1 cellular context compared by ENCODE assay signal in the genomic region with DNA sequence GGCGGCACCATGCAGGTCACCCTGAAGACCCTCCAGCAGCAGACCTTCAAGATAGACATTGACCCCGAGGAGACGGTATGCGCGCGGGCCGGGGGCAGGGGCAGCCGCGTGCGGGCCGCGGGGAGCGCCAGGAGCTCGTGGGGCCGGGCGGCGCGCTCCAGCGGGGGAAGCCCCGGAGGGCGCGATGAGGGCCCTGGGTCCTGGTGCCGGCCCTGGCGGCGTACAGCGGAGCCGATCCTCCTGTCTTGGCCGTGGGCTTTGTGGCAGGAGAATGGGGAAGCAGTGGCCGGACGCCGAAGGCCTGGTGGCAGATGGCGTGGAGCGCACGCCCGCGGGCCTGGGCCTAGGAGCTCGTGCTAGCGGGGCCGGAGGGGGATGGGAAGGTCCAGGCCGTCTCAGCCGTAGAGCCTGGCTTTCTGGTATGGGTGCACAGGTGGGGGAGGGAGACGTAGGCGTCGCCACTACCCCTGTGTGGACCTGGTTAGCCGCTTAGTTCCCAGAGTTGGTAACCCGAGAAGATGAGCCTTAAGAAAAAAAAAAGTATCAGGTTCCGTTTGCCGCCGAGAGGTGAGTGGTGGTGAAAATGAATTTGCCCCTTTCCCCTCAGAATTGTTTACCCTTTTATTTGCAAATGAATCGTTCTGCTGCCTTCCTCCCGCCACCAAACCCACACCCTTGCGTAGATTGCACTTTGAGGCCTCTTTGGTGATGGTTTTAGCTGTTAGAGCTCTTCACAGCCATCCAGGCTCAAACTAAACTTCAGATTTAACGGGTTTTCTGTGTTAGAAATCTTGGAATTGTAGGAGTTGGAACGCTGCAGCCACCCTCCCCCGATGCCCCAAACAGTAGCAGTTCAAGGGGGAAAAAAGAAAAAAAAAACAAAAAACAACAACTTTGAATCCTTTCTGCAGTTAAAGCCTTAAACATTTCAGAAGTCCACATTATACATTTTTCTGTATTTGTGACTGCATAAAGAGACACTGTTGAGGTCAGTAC.
TF ChIP-seq lines count a peak whose summit lies in the region.

No MANE protein-coding gene starts in this region.

TF ChIP-seq in HepG2, 621 proteins besides CTCF, POLR2A, EP300 and RAD21 (continued from another document and continues in another):
- peak; percentile 76; the same call in 1 of the 2 replicates for TF ChIP-seq ZNF558 (CRISPR knock-in tag; IDR thresholded peaks at IDR 0.05; ENCODE audit: borderline replicate concordance)
- TF ChIP-seq, protein P1, sequence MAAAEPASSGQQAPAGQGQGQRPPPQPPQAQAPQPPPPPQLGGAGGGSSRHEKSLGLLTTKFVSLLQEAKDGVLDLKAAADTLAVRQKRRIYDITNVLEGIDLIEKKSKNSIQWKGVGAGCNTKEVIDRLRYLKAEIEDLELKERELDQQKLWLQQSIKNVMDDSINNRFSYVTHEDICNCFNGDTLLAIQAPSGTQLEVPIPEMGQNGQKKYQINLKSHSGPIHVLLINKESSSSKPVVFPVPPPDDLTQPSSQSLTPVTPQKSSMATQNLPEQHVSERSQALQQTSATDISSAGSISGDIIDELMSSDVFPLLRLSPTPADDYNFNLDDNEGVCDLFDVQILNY (CRISPR knock-in tag; conservative IDR thresholded peaks at IDR 0.05) = peak; percentile 56; the same call in 1 of the 2 replicates
- 0 out of 2 replicates have a peak, but pooled peaks have one; percentile 5 for TF ChIP-seq BHLHE40 (IDR thresholded peaks at IDR 0.05; ENCODE audit: low read length)
- no peak for TF ChIP-seq SKI (IDR thresholded peaks at IDR 0.05; ENCODE audit: partially characterized antibody)
- TF ChIP-seq POLR2AphosphoS2 (IDR thresholded peaks at IDR 0.05; ENCODE audit: low read depth, low read length) = no peak
- TF ChIP-seq SIN3B (IDR thresholded peaks at IDR 0.05; ENCODE audit: low read length) = no peak
- no peak for TF ChIP-seq JDP2 (CRISPR knock-in tag; IDR thresholded peaks at IDR 0.05; ENCODE audit: borderline replicate concordance)
- TF ChIP-seq MZF1 (CRISPR knock-in tag; IDR thresholded peaks at IDR 0.05; ENCODE audit: borderline replicate concordance) = no peak
- TF ChIP-seq ZMYM4 (CRISPR knock-in tag; IDR thresholded peaks at IDR 0.05) = no peak; the same call in 1 of the 2 replicates
- no peak; the same call in 1 of the 2 replicates for TF ChIP-seq NFKB2 (CRISPR knock-in tag; IDR thresholded peaks at IDR 0.05; ENCODE audit: borderline replicate concordance)
- no peak for TF ChIP-seq ZNF883 (CRISPR knock-in tag; IDR thresholded peaks at IDR 0.05; ENCODE audit: not compliant biosample characterization)
- TF ChIP-seq ZNF703 (CRISPR knock-in tag; IDR thresholded peaks at IDR 0.05; ENCODE audit: borderline replicate concordance) = no peak
- no peak; the same call in 1 of the 2 replicates for TF ChIP-seq BCL6 (CRISPR knock-in tag; IDR thresholded peaks at IDR 0.05)
- TF ChIP-seq ELF1 (CRISPR knock-in tag; IDR thresholded peaks at IDR 0.05) = no peak
- TF ChIP-seq, protein P2, sequence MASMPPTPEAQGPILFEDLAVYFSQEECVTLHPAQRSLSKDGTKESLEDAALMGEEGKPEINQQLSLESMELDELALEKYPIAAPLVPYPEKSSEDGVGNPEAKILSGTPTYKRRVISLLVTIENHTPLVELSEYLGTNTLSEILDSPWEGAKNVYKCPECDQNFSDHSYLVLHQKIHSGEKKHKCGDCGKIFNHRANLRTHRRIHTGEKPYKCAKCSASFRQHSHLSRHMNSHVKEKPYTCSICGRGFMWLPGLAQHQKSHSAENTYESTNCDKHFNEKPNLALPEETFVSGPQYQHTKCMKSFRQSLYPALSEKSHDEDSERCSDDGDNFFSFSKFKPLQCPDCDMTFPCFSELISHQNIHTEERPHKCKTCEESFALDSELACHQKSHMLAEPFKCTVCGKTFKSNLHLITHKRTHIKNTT (CRISPR knock-in tag; IDR thresholded peaks at IDR 0.05) = no peak
- TF ChIP-seq CHD4 (IDR thresholded peaks at IDR 0.05; ENCODE audit: borderline replicate concordance, low read length) = no peak
- TF ChIP-seq ZNF792 (CRISPR knock-in tag; IDR thresholded peaks at IDR 0.05) = 0 out of 2 replicates have a peak, but pooled peaks have one; percentile 19
- TF ChIP-seq MATR3 (CRISPR knock-in tag; IDR thresholded peaks at IDR 0.05) = no peak
- TF ChIP-seq, protein P3, sequence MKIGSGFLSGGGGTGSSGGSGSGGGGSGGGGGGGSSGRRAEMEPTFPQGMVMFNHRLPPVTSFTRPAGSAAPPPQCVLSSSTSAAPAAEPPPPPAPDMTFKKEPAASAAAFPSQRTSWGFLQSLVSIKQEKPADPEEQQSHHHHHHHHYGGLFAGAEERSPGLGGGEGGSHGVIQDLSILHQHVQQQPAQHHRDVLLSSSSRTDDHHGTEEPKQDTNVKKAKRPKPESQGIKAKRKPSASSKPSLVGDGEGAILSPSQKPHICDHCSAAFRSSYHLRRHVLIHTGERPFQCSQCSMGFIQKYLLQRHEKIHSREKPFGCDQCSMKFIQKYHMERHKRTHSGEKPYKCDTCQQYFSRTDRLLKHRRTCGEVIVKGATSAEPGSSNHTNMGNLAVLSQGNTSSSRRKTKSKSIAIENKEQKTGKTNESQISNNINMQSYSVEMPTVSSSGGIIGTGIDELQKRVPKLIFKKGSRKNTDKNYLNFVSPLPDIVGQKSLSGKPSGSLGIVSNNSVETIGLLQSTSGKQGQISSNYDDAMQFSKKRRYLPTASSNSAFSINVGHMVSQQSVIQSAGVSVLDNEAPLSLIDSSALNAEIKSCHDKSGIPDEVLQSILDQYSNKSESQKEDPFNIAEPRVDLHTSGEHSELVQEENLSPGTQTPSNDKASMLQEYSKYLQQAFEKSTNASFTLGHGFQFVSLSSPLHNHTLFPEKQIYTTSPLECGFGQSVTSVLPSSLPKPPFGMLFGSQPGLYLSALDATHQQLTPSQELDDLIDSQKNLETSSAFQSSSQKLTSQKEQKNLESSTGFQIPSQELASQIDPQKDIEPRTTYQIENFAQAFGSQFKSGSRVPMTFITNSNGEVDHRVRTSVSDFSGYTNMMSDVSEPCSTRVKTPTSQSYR (CRISPR knock-in tag; IDR thresholded peaks at IDR 0.05; ENCODE audit: borderline replicate concordance) = peak; percentile 89
- peak; percentile 38; the same call in 1 of the 2 replicates for TF ChIP-seq ZNF768 (CRISPR knock-in tag; IDR thresholded peaks at IDR 0.05)
- no peak for TF ChIP-seq ZNF10 (CRISPR knock-in tag; IDR thresholded peaks at IDR 0.05; ENCODE audit: borderline replicate concordance, low read depth)
- no peak for TF ChIP-seq MAZ (IDR thresholded peaks at IDR 0.05; ENCODE audit: borderline replicate concordance, low read depth, low read length)
- 0 out of 2 replicates have a peak, but pooled peaks have one; percentile 2 for TF ChIP-seq MAZ (CRISPR knock-in tag; IDR thresholded peaks at IDR 0.05; ENCODE audit: low read depth)
- no peak for TF ChIP-seq ZNF724P (CRISPR knock-in tag; IDR thresholded peaks at IDR 0.05; ENCODE audit: borderline replicate concordance)
- no peak for TF ChIP-seq RFX5 (IDR thresholded peaks at IDR 0.05; ENCODE audit: low read depth, low read length)
- TF ChIP-seq, protein P4, sequence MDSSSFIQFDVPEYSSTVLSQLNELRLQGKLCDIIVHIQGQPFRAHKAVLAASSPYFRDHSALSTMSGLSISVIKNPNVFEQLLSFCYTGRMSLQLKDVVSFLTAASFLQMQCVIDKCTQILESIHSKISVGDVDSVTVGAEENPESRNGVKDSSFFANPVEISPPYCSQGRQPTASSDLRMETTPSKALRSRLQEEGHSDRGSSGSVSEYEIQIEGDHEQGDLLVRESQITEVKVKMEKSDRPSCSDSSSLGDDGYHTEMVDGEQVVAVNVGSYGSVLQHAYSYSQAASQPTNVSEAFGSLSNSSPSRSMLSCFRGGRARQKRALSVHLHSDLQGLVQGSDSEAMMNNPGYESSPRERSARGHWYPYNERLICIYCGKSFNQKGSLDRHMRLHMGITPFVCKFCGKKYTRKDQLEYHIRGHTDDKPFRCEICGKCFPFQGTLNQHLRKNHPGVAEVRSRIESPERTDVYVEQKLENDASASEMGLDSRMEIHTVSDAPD (CRISPR knock-in tag; IDR thresholded peaks at IDR 0.05) = 0 out of 2 replicates have a peak, but pooled peaks have one; percentile 25
- TF ChIP-seq SMAD9 (CRISPR knock-in tag; IDR thresholded peaks at IDR 0.05) = no peak
- TF ChIP-seq, protein P5, sequence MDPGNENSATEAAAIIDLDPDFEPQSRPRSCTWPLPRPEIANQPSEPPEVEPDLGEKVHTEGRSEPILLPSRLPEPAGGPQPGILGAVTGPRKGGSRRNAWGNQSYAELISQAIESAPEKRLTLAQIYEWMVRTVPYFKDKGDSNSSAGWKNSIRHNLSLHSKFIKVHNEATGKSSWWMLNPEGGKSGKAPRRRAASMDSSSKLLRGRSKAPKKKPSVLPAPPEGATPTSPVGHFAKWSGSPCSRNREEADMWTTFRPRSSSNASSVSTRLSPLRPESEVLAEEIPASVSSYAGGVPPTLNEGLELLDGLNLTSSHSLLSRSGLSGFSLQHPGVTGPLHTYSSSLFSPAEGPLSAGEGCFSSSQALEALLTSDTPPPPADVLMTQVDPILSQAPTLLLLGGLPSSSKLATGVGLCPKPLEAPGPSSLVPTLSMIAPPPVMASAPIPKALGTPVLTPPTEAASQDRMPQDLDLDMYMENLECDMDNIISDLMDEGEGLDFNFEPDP (CRISPR knock-in tag; conservative IDR thresholded peaks at IDR 0.05) = no peak
- no peak for TF ChIP-seq PCBP2 (optimal IDR thresholded peaks at IDR 0.05; ENCODE audit: low read depth, low read length, poor library complexity, severe bottlenecking)
- TF ChIP-seq FOXK1 (CRISPR knock-in tag; IDR thresholded peaks at IDR 0.05; ENCODE audit: borderline replicate concordance, low read depth) = no peak
- no peak for TF ChIP-seq TEAD2 (CRISPR knock-in tag; IDR thresholded peaks at IDR 0.05)
- TF ChIP-seq ZFP41 (CRISPR knock-in tag; IDR thresholded peaks at IDR 0.05; ENCODE audit: borderline replicate concordance) = no peak
- TF ChIP-seq KDM6A (CRISPR knock-in tag; IDR thresholded peaks at IDR 0.05; ENCODE audit: low read depth) = no peak
- no peak for TF ChIP-seq SRSF4 (IDR thresholded peaks at IDR 0.05; ENCODE audit: low read depth, low read length, poor library complexity, severe bottlenecking)
- no peak for TF ChIP-seq SMAD3 (CRISPR knock-in tag; IDR thresholded peaks at IDR 0.05)
- peak; percentile 61; the same call in 1 of the 2 replicates for TF ChIP-seq ZNF879 (CRISPR knock-in tag; IDR thresholded peaks at IDR 0.05)
- TF ChIP-seq ZNF607 (CRISPR knock-in tag; IDR thresholded peaks at IDR 0.05; ENCODE audit: borderline replicate concordance) = peak; percentile 48; the same call in 1 of the 2 replicates
- peak; percentile 19; the same call in 1 of the 2 replicates for TF ChIP-seq PITX1 (CRISPR knock-in tag; IDR thresholded peaks at IDR 0.05)
- no peak for TF ChIP-seq SOX13 (IDR thresholded peaks at IDR 0.05)
- TF ChIP-seq SOX13 (CRISPR knock-in tag; conservative IDR thresholded peaks at IDR 0.05 in 1 of 2, IDR thresholded peaks at IDR 0.05 in 1 of 2) = 0 out of 4 replicates have a peak, but pooled peaks of 1 of the 2 experiments have one; percentile 16
- no peak for TF ChIP-seq ZMYM2 (CRISPR knock-in tag; IDR thresholded peaks at IDR 0.05)
- TF ChIP-seq, protein P6, sequence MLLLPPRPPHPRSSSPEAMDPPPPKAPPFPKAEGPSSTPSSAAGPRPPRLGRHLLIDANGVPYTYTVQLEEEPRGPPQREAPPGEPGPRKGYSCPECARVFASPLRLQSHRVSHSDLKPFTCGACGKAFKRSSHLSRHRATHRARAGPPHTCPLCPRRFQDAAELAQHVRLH (CRISPR knock-in tag; IDR thresholded peaks at IDR 0.05; ENCODE audit: borderline replicate concordance, low read depth) = no peak
- 0 out of 2 replicates have a peak, but pooled peaks have one; percentile 17 for TF ChIP-seq HNF4G (IDR thresholded peaks at IDR 0.05; ENCODE audit: borderline replicate concordance, low read depth, low read length)
- no peak for TF ChIP-seq HNF4G (CRISPR knock-in tag; IDR thresholded peaks at IDR 0.05; ENCODE audit: borderline replicate concordance, low read depth)
- no peak for TF ChIP-seq ZNF124 (CRISPR knock-in tag; IDR thresholded peaks at IDR 0.05)
- no peak; the same call in 1 of the 2 replicates for TF ChIP-seq HCFC1 (IDR thresholded peaks at IDR 0.05; ENCODE audit: low read depth, low read length)
- TF ChIP-seq CCDC6 (CRISPR knock-in tag; IDR thresholded peaks at IDR 0.05) = 0 out of 2 replicates have a peak, but pooled peaks have one; percentile 9
- 0 out of 2 replicates have a peak, but pooled peaks have one; percentile 22 for TF ChIP-seq HNF4A (CRISPR knock-in tag; IDR thresholded peaks at IDR 0.05)
- TF ChIP-seq, protein P7, sequence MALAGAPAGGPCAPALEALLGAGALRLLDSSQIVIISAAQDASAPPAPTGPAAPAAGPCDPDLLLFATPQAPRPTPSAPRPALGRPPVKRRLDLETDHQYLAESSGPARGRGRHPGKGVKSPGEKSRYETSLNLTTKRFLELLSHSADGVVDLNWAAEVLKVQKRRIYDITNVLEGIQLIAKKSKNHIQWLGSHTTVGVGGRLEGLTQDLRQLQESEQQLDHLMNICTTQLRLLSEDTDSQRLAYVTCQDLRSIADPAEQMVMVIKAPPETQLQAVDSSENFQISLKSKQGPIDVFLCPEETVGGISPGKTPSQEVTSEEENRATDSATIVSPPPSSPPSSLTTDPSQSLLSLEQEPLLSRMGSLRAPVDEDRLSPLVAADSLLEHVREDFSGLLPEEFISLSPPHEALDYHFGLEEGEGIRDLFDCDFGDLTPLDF (CRISPR knock-in tag; IDR thresholded peaks at IDR 0.05) = no peak
- 0 out of 2 replicates have a peak, but pooled peaks have one; percentile 51 for TF ChIP-seq SALL2 (CRISPR knock-in tag; IDR thresholded peaks at IDR 0.05)
- TF ChIP-seq ZNF546 (CRISPR knock-in tag; conservative IDR thresholded peaks at IDR 0.05) = 0 out of 2 replicates have a peak, but pooled peaks have one; percentile 17
- TF ChIP-seq SRF (IDR thresholded peaks at IDR 0.05; ENCODE audit: low read depth, low read length) = no peak
- TF ChIP-seq RARA (CRISPR knock-in tag; IDR thresholded peaks at IDR 0.05) = no peak
- TF ChIP-seq IKZF1 (IDR thresholded peaks at IDR 0.05) = no peak
- no peak for TF ChIP-seq ZFP1 (CRISPR knock-in tag; IDR thresholded peaks at IDR 0.05)
- TF ChIP-seq KAT2B (IDR thresholded peaks at IDR 0.05; ENCODE audit: borderline replicate concordance, low read depth, low read length) = no peak
- TF ChIP-seq, protein P8, sequence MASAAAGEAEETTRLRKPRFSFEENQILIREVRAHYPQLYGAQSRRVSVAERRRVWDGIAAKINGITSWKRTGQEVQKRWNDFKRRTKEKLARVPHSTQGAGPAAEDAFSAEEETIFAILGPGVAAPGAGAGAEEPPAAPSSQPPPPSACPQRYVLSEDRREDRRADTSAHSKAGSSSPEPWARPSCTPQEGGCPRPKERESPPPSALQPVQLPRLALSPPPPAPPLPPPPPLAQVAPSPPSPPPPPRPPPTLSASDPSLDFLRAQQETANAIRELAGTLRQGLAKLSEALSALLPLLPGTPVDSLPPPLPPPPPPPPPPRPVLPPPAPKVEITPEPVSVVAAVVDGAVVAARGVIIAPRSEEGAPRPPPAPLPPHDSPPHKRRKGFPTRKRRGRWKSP (CRISPR knock-in tag; IDR thresholded peaks at IDR 0.05) = no peak
